ENCODE assay signal across 2 cellular contexts in genomic region chr1:6437017-6437700, GRCh38. TPM values are rescaled to one million over a fixed set of nuclear protein-coding genes. Genes with fewer than 3 reads are reported as not detected.
DNase-seq lines count a peak whose midpoint lies in the region; TF ChIP-seq lines count a peak whose summit lies in the region.
"Not testable (repeated sequence)": the region's sequence is repeated elsewhere in the genome, so short reads cannot be mapped to it uniquely, and the experiment has no call there.

No MANE protein-coding gene starts in this region.

- peak; percentile 41 for TF ChIP-seq RAD21 in SK-N-SH (IDR thresholded peaks at IDR 0.05; ENCODE audit: low read length)

- H3F3A ChIP-seq in SK-N-SH (replicated peaks; ENCODE audit: insufficient read depth): not testable (repeated sequence)

- TF ChIP-seq CTCF in SK-N-SH (IDR thresholded peaks at IDR 0.05) (peak; percentile 48), type B pancreatic cell (conservative IDR thresholded peaks at IDR 0.05) (peak; percentile 22)

- peak; percentile 74 for DNase-seq in SK-N-SH
- not testable (repeated sequence) for DNase-seq in type B pancreatic cell (ENCODE audit: extremely low spot score, unreplicated experiment)

- H3K27me3 ChIP-seq in SK-N-SH (ENCODE audit: insufficient read depth): not testable (repeated sequence)

- H3K27ac Mint-ChIP-seq in type B pancreatic cell: not testable (repeated sequence)

- WGBS in SK-N-SH (ENCODE audit: low lambda C conversion rate): 44% methylated on average over 16 of the region's 22 CpGs

- H3K9me2 ChIP-seq in SK-N-SH: not testable (repeated sequence)

- not testable (repeated sequence) for H3K36me3 Mint-ChIP-seq in type B pancreatic cell

- H3K27me3 Mint-ChIP-seq in type B pancreatic cell: peaks cover 28% of the 10 kb centered on the region

- not testable (repeated sequence) for TF ChIP-seq EP300 in SK-N-SH (IDR thresholded peaks at IDR 0.05; ENCODE audit: borderline replicate concordance in 1 of 2, low read depth in 1 of 2, low read length in 1 of 2)

- H2AFZ ChIP-seq in SK-N-SH (ENCODE audit: low read depth): not testable (repeated sequence)

- H3K9me3 Mint-ChIP-seq in type B pancreatic cell: not testable (repeated sequence)

- not testable (repeated sequence) for H3K9ac ChIP-seq in SK-N-SH

- H3K4me3 ChIP-seq in SK-N-SH (ENCODE audit: low read depth in 2 of 2, low read length in 1 of 2): not testable (repeated sequence)

- H3K4me1 Mint-ChIP-seq in type B pancreatic cell (ENCODE audit: unreplicated experiment): peaks cover 17% of the 10 kb centered on the region

- H3K4me1 ChIP-seq in SK-N-SH (ENCODE audit: control insufficient read depth in 1 of 2, insufficient read depth in 2 of 2, low read depth in 1 of 2, low read length in 1 of 2): not testable (repeated sequence)

- H4K20me1 ChIP-seq in SK-N-SH (ENCODE audit: insufficient read depth): not testable (repeated sequence)

- H3K4me2 ChIP-seq in SK-N-SH: not testable (repeated sequence)

- CTCF ChIA-PET in SK-N-SH (lab: Yijun Ruan, JAX): interaction anchor here (0.5 to 13.6 kb wide), 64 partner anchors 7 to 404 kb away, joined by 3 to 290 read pairs (median 4); partner anchors contain the start of genes ACOT7, ESPN, HES2 and HES3

- H3K36me3 ChIP-seq in SK-N-SH (replicated peaks in 1 of 2; ENCODE audit: control insufficient read depth in 1 of 2, insufficient read depth in 2 of 2, low read length in 1 of 2): not testable (repeated sequence)

- POLR2A ChIA-PET in SK-N-SH (lab: Yijun Ruan, JAX): not testable (repeated sequence)

- H3K4me3 Mint-ChIP-seq in type B pancreatic cell: not testable (repeated sequence)

- not testable (repeated sequence) for H3K27ac ChIP-seq in SK-N-SH (ENCODE audit: low read depth in 2 of 2, low read length in 1 of 2)

- not testable (repeated sequence) for H3K79me2 ChIP-seq in SK-N-SH (ENCODE audit: insufficient read depth)

- H3K9me3 ChIP-seq in SK-N-SH: not testable (repeated sequence)

TF ChIP-seq in SK-N-SH, 30 proteins besides CTCF, POLR2A, EP300 and RAD21:
- TF ChIP-seq NFIC (IDR thresholded peaks at IDR 0.05; ENCODE audit: borderline replicate concordance) (0 out of 2 replicates have a peak, but pooled peaks have one; percentile 8), SMC3 (IDR thresholded peaks at IDR 0.05; ENCODE audit: low read depth, low read length) (peak; percentile 36)

RNA-seq across cellular contexts. Expression of gene ESPN, which starts 12.6 kb away (rescaled TPM):
- polyA plus RNA-seq in SK-N-SH (2012; rRNA removed): 0.13 and 0.33 TPM in 2 replicates
- polyA plus RNA-seq in SK-N-SH (2012; cell fraction: cytosol; rRNA removed): 0.04 and 0.06 TPM in 2 replicates
- 0.38 and 0.50 TPM in 2 replicates for polyA plus RNA-seq in SK-N-SH (2012; cell fraction: nucleus; rRNA removed)
- total RNA-seq in type B pancreatic cell (ENCODE audit: low replicate concordance): 13.8 and 15.6 TPM in 2 replicates

RNA-seq across cellular contexts. Expression of gene HES2, which starts 17.4 kb away (rescaled TPM):
- 0.03 TPM in 2 replicates for polyA plus RNA-seq in SK-N-SH (2012; rRNA removed)
- polyA plus RNA-seq in SK-N-SH (2012; cell fraction: cytosol; rRNA removed): 0.06 and 0.09 TPM in 2 replicates
- polyA plus RNA-seq in SK-N-SH (2012; cell fraction: nucleus; rRNA removed): 0.10 and 0.11 TPM in 2 replicates
- 5.9 and 22.1 TPM in 2 replicates for total RNA-seq in type B pancreatic cell (ENCODE audit: low replicate concordance)

RNA-seq across cellular contexts. Expression of gene TNFRSF25, which starts 28.8 kb away (rescaled TPM):
- 20.8 TPM in 2 replicates for polyA plus RNA-seq in SK-N-SH (2012; rRNA removed)
- polyA plus RNA-seq in SK-N-SH (2012; cell fraction: cytosol; rRNA removed): 2.6 and 5.2 TPM in 2 replicates
- polyA plus RNA-seq in SK-N-SH (2012; cell fraction: nucleus; rRNA removed): 170 and 223 TPM in 2 replicates
- 27.0 and 29.4 TPM in 2 replicates for total RNA-seq in type B pancreatic cell (ENCODE audit: low replicate concordance)

RNA-seq across cellular contexts. Expression of gene ACOT7, which starts 43.6 kb away (rescaled TPM):
- polyA plus RNA-seq in SK-N-SH (2012; rRNA removed): 225 and 289 TPM in 2 replicates
- polyA plus RNA-seq in SK-N-SH (2012; cell fraction: cytosol; rRNA removed): 134 and 197 TPM in 2 replicates
- polyA plus RNA-seq in SK-N-SH (2012; cell fraction: nucleus; rRNA removed): 168 and 199 TPM in 2 replicates
- 31.8 and 40.0 TPM in 2 replicates for total RNA-seq in type B pancreatic cell (ENCODE audit: low replicate concordance)

RNA-seq across cellular contexts. Expression of gene PLEKHG5, which starts 54.3 kb away (rescaled TPM):
- 14.7 and 14.9 TPM in 2 replicates for polyA plus RNA-seq in SK-N-SH (2012; rRNA removed)
- 3.4 and 5.7 TPM in 2 replicates for polyA plus RNA-seq in SK-N-SH (2012; cell fraction: cytosol; rRNA removed)
- polyA plus RNA-seq in SK-N-SH (2012; cell fraction: nucleus; rRNA removed): 86.5 and 98.6 TPM in 2 replicates
- total RNA-seq in type B pancreatic cell (ENCODE audit: low replicate concordance): 28.5 and 30.6 TPM in 2 replicates
